9 cellular contexts compared by ENCODE assay signal in genomic region chr21:32209580-32209979, GRCh38.
"Had no signal": no experiment of that assay in that cellular context is flagged by ENCODE, and none has a peak within 500 bp of the region (broad histone marks: within the 10 kb centered on the region; RNA-seq: fewer than 3 reads in every experiment).

No MANE protein-coding gene starts in this region.

- H3K9me3 ChIP-seq: HAP-1 had no signal

- H3K4me3 ChIP-seq: GM23248, HAP-1 had no signal

- H3K4me1 ChIP-seq: HAP-1 had no signal

- H3K27ac Mint-ChIP-seq: HFFc6, IgD-negative memory B cell had no signal

- H3K27ac ChIP-seq: GM23248, HL-60 had no signal

- H3K36me3 ChIP-seq: HAP-1 had no signal

- ATAC-seq: HCT116, HepG2 had no signal

- H3K4me3 Mint-ChIP-seq: HFFc6, IgD-negative memory B cell had no signal

- DNase-seq: GM23248, GOT3, H7, HFFc6 had no signal
